Comparison of ENCODE assay signal across 8 cellular contexts in the genomic region with DNA sequence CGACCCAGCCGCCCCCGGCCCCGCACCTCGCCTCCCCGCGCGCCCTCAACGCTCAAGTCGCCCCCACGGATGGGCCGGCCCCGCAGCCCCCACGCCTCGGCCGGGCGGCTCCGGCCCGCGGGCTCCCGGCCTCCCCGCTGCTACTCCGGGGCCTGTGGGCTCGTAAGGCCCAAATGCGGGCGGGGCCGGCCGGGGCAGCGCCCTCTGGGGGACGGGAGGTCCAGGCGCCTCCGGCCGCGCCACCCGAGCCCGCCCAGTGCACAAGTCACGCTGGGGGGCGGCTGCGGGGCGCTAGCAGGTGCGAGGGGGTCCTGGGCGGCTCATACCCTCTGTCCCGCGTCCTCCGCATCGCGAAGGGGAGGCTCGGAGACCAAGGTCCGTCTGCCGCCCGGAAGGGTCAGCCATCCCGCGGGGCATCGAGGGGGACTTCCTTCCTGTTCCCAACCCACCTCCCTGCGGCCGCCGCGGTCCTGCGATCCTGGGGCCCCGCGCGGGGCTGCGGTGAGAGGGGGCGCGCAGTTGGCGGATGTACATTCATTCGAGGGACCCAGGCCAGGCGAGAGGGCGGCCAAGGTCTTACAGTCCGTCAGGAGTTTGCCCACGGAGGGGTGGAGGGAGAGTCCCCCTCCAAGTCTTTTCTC. TPM values are rescaled to one million over a fixed set of nuclear protein-coding genes. Genes with fewer than 3 reads are reported as not detected.
DNase-seq lines count a peak whose midpoint lies in the region; ATAC-seq, FAIRE-seq and TF ChIP-seq lines count a peak whose summit lies in the region.

Gene CIZ1 (minus strand): TSS at position 167 of the 641 bp plus-strand sequence. CDS start 715 bp downstream, outside the sequence.

- H4K91ac ChIP-seq in neuronal stem cell (ENCODE audit: low read depth, low read length, poor library complexity), result no peak within 1 kb of the TSS

- peak within 1 kb of the TSS; percentile 80 for H3K4me2 ChIP-seq in neuronal stem cell (ENCODE audit: insufficient read depth, low read length, poor library complexity, severe bottlenecking)

- DNase-seq in COR-L47 (lab: John Stamatoyannopoulos, UW) (peak; percentile 70), HTR-8/SVneo (ENCODE audit: insufficient read length, low spot score) (peak; percentile 77), foreskin fibroblast (peak; percentile 76 to 93), neuronal stem cell (ENCODE audit: low spot score) (peak; percentile 79), substantia nigra (lab: John Stamatoyannopoulos, UW) (peak in 43 of 49 donors; percentile 40 to 88 (median 67))
- peak; percentile 91 for DNase-seq in activated effector memory CD4-positive, alpha-beta T cell treated with anti-CD3 and anti-CD28 coated beads, Interleukin-2, amount 50 U/mL, for 16 hours

- H3K4me1 ChIP-seq in neuronal stem cell (ENCODE audit: control insufficient read depth in 2 of 2, insufficient read depth in 1 of 2, low read depth in 1 of 2, low read length in 2 of 2), result peaks cover 4 to 5% of the 10 kb centered on the region in 2 donors

- peak within 1 kb of the TSS; percentile 98 for H3K23ac ChIP-seq in neuronal stem cell (ENCODE audit: low read depth, low read length, poor library complexity)

- H2AFZ ChIP-seq in neuronal stem cell (ENCODE audit: low read length), result peak within 1 kb of the TSS; percentile 100

- peak within 1 kb of the TSS; percentile 96 for H3K9ac ChIP-seq in neuronal stem cell (ENCODE audit: low read depth, low read length, poor library complexity)

- no peaks in the 10 kb centered on the region for H3K9me3 ChIP-seq in neuronal stem cell (replicated peaks in 1 of 2; ENCODE audit: control insufficient read depth in 2 of 2, insufficient read depth in 1 of 2, low read depth in 1 of 2, low read length in 2 of 2)

- H2BK12ac ChIP-seq in neuronal stem cell (ENCODE audit: low read length), result peak within 1 kb of the TSS; percentile 73

- H3K27me3 ChIP-seq in neuronal stem cell (ENCODE audit: control insufficient read depth in 3 of 3, insufficient read depth in 3 of 3, low read depth in 1 of 3, low read length in 3 of 3), result no peaks in the 10 kb centered on the region

- H2BK120ac ChIP-seq in neuronal stem cell (ENCODE audit: low read depth, low read length), result peak within 1 kb of the TSS; percentile 89

- FAIRE-seq in HTR-8/SVneo (lab: Jason Lieb, UNC), result no peak

- H2BK5ac ChIP-seq in neuronal stem cell (ENCODE audit: low read length), result peak within 1 kb of the TSS; percentile 96

- H3K36me3 ChIP-seq in neuronal stem cell (replicated peaks in 1 of 2; ENCODE audit: control insufficient read depth in 2 of 2, insufficient read depth in 2 of 2, low read length in 2 of 2), result peaks cover 15 to 36% of the 10 kb centered on the region in 2 donors

- H3K14ac ChIP-seq in neuronal stem cell (ENCODE audit: low read length), result peak within 1 kb of the TSS; percentile 99

- H3K4me3 ChIP-seq in foreskin fibroblast (ENCODE audit: low read depth in 1 of 2, low read length in 2 of 2), result peak within 1 kb of the TSS; percentile 84 to 88
- H3K4me3 ChIP-seq in neuronal stem cell (ENCODE audit: low read length in 2 of 2), result peak within 1 kb of the TSS; percentile 91 to 99

- peak within 1 kb of the TSS; percentile 89 for H2AK5ac ChIP-seq in neuronal stem cell (ENCODE audit: low read depth, low read length)

- no peak within 1 kb of the TSS for H3K27ac ChIP-seq in neuronal stem cell (replicated peaks; ENCODE audit: low read length)
- peak within 1 kb of the TSS; percentile 88 for H3K27ac ChIP-seq in substantia nigra (ENCODE audit: low read depth, low read length, poor library complexity, severe bottlenecking)

- peak; percentile 57 for TF ChIP-seq POLR2A in Raji (IDR thresholded peaks at IDR 0.05; ENCODE audit: insufficient read depth, low read depth, low read length)

- H2BK15ac ChIP-seq in neuronal stem cell (ENCODE audit: low read length), result peak within 1 kb of the TSS; percentile 92

- peak; percentile 70 for ATAC-seq in GM19438 (IDR thresholded peaks at IDR 0.05; ENCODE audit: low read depth, unreplicated experiment)

- no CpG with 5 or more reads among the region's 71 CpGs for WGBS in neuronal stem cell (ENCODE audit: extremely low coverage in 2 of 2, insufficient read length in 2 of 2, insufficient replicate concordance in 1 of 2), 2 donors

- H3K4ac ChIP-seq in neuronal stem cell (ENCODE audit: low read length), result peak within 1 kb of the TSS; percentile 66

- peak within 1 kb of the TSS; percentile 99 for H3K18ac ChIP-seq in neuronal stem cell (ENCODE audit: low read length)

- peak; percentile 58 for TF ChIP-seq CTCF in foreskin fibroblast (IDR thresholded peaks at IDR 0.05; ENCODE audit: low read depth, low read length)

- H4K8ac ChIP-seq in neuronal stem cell (ENCODE audit: low read depth, low read length), result peak within 1 kb of the TSS; percentile 95

- peaks cover 9% of the 10 kb centered on the region for H3K79me1 ChIP-seq in neuronal stem cell (ENCODE audit: low read depth, low read length)

RNA-seq across cellular contexts. Expression of gene CIZ1, which starts in this region (rescaled TPM):
- polyA plus RNA-seq in neuronal stem cell (2013, experiment 1 of 2), result 120 TPM
- 119 TPM for polyA plus RNA-seq in neuronal stem cell (2013, experiment 2 of 2)
